In the genomic region with DNA sequence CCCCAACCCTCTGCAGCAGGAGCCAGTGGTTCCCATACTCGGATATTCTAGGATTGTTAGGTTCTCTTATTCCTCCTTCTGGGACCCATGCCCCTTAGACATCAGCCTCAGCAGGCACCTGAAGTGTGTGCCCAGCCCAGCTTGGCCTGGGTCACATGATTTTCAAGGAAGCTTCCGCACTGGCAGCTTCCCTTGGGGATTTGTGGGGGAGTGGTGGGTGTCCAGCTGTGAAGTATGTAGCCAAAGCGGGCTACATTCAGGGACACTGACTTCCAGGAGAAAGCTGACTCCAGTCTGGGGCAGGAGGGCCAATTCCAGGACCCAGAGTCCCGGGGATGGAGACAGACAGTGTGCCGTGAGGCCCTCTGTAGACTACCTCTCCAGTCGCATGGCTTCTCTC, we compare ENCODE assay signal across 8 cellular contexts. TPM values are rescaled to one million over a fixed set of nuclear protein-coding genes. Genes with fewer than 3 reads are reported as not detected.
DNase-seq lines count a peak whose midpoint lies in the region; ATAC-seq and TF ChIP-seq lines count a peak whose summit lies in the region.

No MANE protein-coding gene starts in this region.

- TF ChIP-seq CTCF in Panc1 (IDR thresholded peaks at IDR 0.05) (no peak), dorsolateral prefrontal cortex (IDR thresholded peaks at IDR 0.05 in 54 of 56, conservative IDR thresholded peaks at IDR 0.05 in 2 of 56; ENCODE audit: low read depth in 1 of 56, partially characterized antibody in 56 of 56) (no peak)

- peaks cover 56% of the 10 kb centered on the region for H3K4me1 ChIP-seq in Panc1 (ENCODE audit: control insufficient read depth, insufficient read depth, low read length)
- no peaks in the 10 kb centered on the region for H3K4me1 ChIP-seq in aorta (ENCODE audit: control insufficient read depth in 1 of 2, insufficient read depth in 2 of 2, low read length in 2 of 2)

- CTCF ChIA-PET in Panc1 (lab: Charles Lee), result interaction anchor here (0.6 kb wide), 1 partner anchor 14 kb away, joined by 5 read pairs; a partner anchor contains a TSS

- H3K4me3 ChIP-seq in Panc1 (ENCODE audit: low read depth in 2 of 2, low read length in 2 of 2) (peak overlapping the region; percentile 79 to 87), dorsolateral prefrontal cortex (peak overlapping the region; percentile 62 to 96 (median 86)), aorta (ENCODE audit: low read length in 2 of 2) (peak overlapping the region; percentile 44 to 85)

- in situ Hi-C loops in Panc1 (cut with HindIII; ENCODE audit: low pct_unique_long_range_greater_than_20kb, low sequenced_read_pairs), result no loop called here

- no peaks in the 10 kb centered on the region for H3K27me3 ChIP-seq in Panc1 (ENCODE audit: control insufficient read depth, insufficient read depth, low read length)
- H3K27me3 ChIP-seq in dorsolateral prefrontal cortex, result no peaks in the 10 kb centered on the region
- no peaks in the 10 kb centered on the region for H3K27me3 ChIP-seq in aorta (ENCODE audit: control insufficient read depth in 1 of 2, insufficient read depth in 2 of 2, low read length in 1 of 2)

- H3K9me3 ChIP-seq in Panc1 (ENCODE audit: control insufficient read depth, insufficient read depth, low read depth, low read length), result no peaks in the 10 kb centered on the region
- H3K9me3 ChIP-seq in aorta (ENCODE audit: control insufficient read depth, low read length), result no peaks in the 10 kb centered on the region

- H3K36me3 ChIP-seq in Panc1 (ENCODE audit: control insufficient read depth, insufficient read depth, low read length), result peaks cover 5% of the 10 kb centered on the region; the same call in 1 of the 2 replicates
- H3K36me3 ChIP-seq in aorta (ENCODE audit: control insufficient read depth in 1 of 2, insufficient read depth in 2 of 2, low read length in 1 of 2), result no peaks in the 10 kb centered on the region

- POLR2A ChIA-PET in Panc1 (lab: Charles Lee), result no interaction called here

- H3K27ac ChIP-seq in Panc1 (ENCODE audit: low read length) (peak overlapping the region; percentile 91), dorsolateral prefrontal cortex (peak overlapping the region; percentile 63 to 100 (median 98)), aorta (ENCODE audit: low read depth in 1 of 2, low read length in 2 of 2) (peak overlapping the region in 1 of 2 donors; percentile 72)

- ATAC-seq in Panc1, result no peak
- no peak for ATAC-seq in aorta (ENCODE audit: low FRiP score)
- ATAC-seq in HG02610 (IDR thresholded peaks at IDR 0.05; ENCODE audit: unreplicated experiment), result no peak

- 1 to 2% methylated on average over 5 to 6 of the region's 6 CpGs for WGBS in aorta, 2 donors

- intact Hi-C loops in Panc1 (cut with micrococcal nuclease; ENCODE audit: unreplicated experiment), result no loop called here
- intact Hi-C loops in dorsolateral prefrontal cortex (cut with DNase I), result loop anchor here (5.0 kb wide), 2 partner anchors 287 to 302 kb away; a partner anchor contains a TSS
- intact Hi-C loops in aorta (cut with DNase I), result no loop called here

- no TSS peak for BruUV-seq in Panc1 (replicated peaks; lab: Mats Ljungman, UMichigan)

- DNase-seq in NCI-H1417 (lab: John Stamatoyannopoulos, UW) (peak in 2 of 3 experiments; percentile 11 to 25), NCI-H1417 treated with DMSO at 0.1 percent for 48 hours (lab: John Stamatoyannopoulos, UW) (no peak), Panc1 (ENCODE audit: low read depth, low spot score) (no peak), dorsolateral prefrontal cortex (peak in 2 of 10 donors; percentile 16 to 52), mucosa of gallbladder (ENCODE audit: low spot score) (peak; percentile 38), aorta (peak in 1 of 2 donors; percentile 64), DMS79 (lab: John Stamatoyannopoulos, UW) (no peak)

RNA-seq across cellular contexts. Expression of a gene that starts 1.3 kb away (rescaled TPM):
- 87.6 TPM for total RNA-seq in Panc1 (2021; ENCODE audit: unreplicated experiment)
- polyA plus RNA-seq in Panc1 (2012; ENCODE audit: insufficient read length), result 125 TPM
- 100 to 1,000 TPM in 9 of 120 experiments, 10 to 100 TPM in 111; 51.3 to 110 (median 80.0) TPM for total RNA-seq in dorsolateral prefrontal cortex
- 77.8 TPM for total RNA-seq in mucosa of gallbladder
- total RNA-seq in aorta, result 10 to 100 TPM; 43.0 to 67.3 TPM
- polyA plus RNA-seq in aorta, result 10 to 100 TPM; 16.2 to 42.8 TPM

RNA-seq across cellular contexts. Expression of a gene that starts 14.0 kb away (rescaled TPM):
- total RNA-seq in Panc1 (2021; ENCODE audit: unreplicated experiment), result 87.9 TPM
- polyA plus RNA-seq in Panc1 (2012; ENCODE audit: insufficient read length), result 58.1 TPM
- total RNA-seq in dorsolateral prefrontal cortex, result 10 to 100 TPM; 14.6 to 34.0 (median 20.9) TPM
- 20.8 TPM for total RNA-seq in mucosa of gallbladder
- total RNA-seq in aorta, result 10 to 100 TPM; 31.4 to 35.9 TPM
- polyA plus RNA-seq in aorta, result 10 to 100 TPM in 1 of 2 donors, 1 to 10 TPM in 1; 9.8 to 18.1 TPM

RNA-seq across cellular contexts. Expression of a gene that starts 33.3 kb away (rescaled TPM):
- total RNA-seq in Panc1 (2021; ENCODE audit: unreplicated experiment) (182 TPM), dorsolateral prefrontal cortex (10 to 100 TPM; 41.2 to 90.6 (median 65.3) TPM), mucosa of gallbladder (37.8 TPM), aorta (10 to 100 TPM; 35.3 to 35.9 TPM)
- 141 TPM for polyA plus RNA-seq in Panc1 (2012; ENCODE audit: insufficient read length)
- polyA plus RNA-seq in aorta, result 10 to 100 TPM; 13.6 to 13.7 TPM

RNA-seq across cellular contexts. Expression of a gene that starts 53.7 kb away (rescaled TPM):
- total RNA-seq in Panc1 (2021; ENCODE audit: unreplicated experiment) (34.5 TPM), dorsolateral prefrontal cortex (10 to 100 TPM in 118 of 120 experiments, 1 to 10 TPM in 2; 8.7 to 18.4 (median 13.9) TPM), mucosa of gallbladder (22.8 TPM), aorta (10 to 100 TPM; 14.4 to 15.0 TPM)
- polyA plus RNA-seq in Panc1 (2012; ENCODE audit: insufficient read length), result 32.4 TPM
- polyA plus RNA-seq in aorta, result 1 to 10 TPM; 4.3 to 9.0 TPM

Comparison
In these comparisons a context has a peak if more than half of its experiments do, and no peak if none do; other contexts are left out.
1. DNase-seq: peak in NCI-H1417 (2 of 3) and mucosa of gallbladder (single experiment); none in NCI-H1417 treated with DMSO at 0.1 percent for 48 hours (single experiment), Panc1 (single experiment) and DMS79 (single experiment).
2. intact Hi-C loops: an anchor here in dorsolateral prefrontal cortex (5.0 kb wide); none called in Panc1 and aorta.
3. Peak in every context shown above with its lines, with median percentiles within 50 percentile points of each other: H3K4me3 ChIP-seq.